ENCODE assay signal across 9 cellular contexts in genomic region chr10:133325392-133325760, GRCh38. TPM values are rescaled to one million over a fixed set of nuclear protein-coding genes. Genes with fewer than 3 reads are reported as not detected.
DNase-seq lines count a peak whose midpoint lies in the region; ATAC-seq and TF ChIP-seq lines count a peak whose summit lies in the region.
"Had no signal": no experiment of that assay in that cellular context is flagged by ENCODE, and none has a peak within 500 bp of the region (broad histone marks: within the 10 kb centered on the region; RNA-seq: fewer than 3 reads in every experiment).

No MANE protein-coding gene starts in this region.

- WGBS in esophagus muscularis mucosa = under 1% methylated on average over 35 of the region's 39 CpGs

- peak; percentile 25 for DNase-seq in D341Med (ENCODE audit: low spot score)
- no peak for DNase-seq in RWPE2 (ENCODE audit: low spot score)
- DNase-seq in esophagus muscularis mucosa (ENCODE audit: extremely low spot score) = no peak
- DNase-seq in progenitor cell of endocrine pancreas (ENCODE audit: low spot score, unreplicated experiment) = no peak
- no peak for DNase-seq in RPMI8226
- DNase-seq in amygdala (lab: John Stamatoyannopoulos, UW) = no peak
- no peak for DNase-seq in NCI-H226
- DNase-seq in globus pallidus (ENCODE audit: low spot score) = no peak

- H3K4me3 Mint-ChIP-seq in progenitor cell of endocrine pancreas (ENCODE audit: low read depth) = peak overlapping the region; percentile 59

- H3K4me1 ChIP-seq in RWPE2 (ENCODE audit: insufficient read depth, poor library complexity, severe bottlenecking) (no peaks in the 10 kb centered on the region), esophagus muscularis mucosa (peaks cover 22 to 40% (median 34%) of the 10 kb centered on the region in 4 donors)

- H3K36me3 ChIP-seq in RWPE2 (ENCODE audit: low read depth) (no peaks in the 10 kb centered on the region), esophagus muscularis mucosa (no peaks in the 10 kb centered on the region)
- H3K36me3 ChIP-seq: adrenal gland had no signal

- H3K27ac ChIP-seq in RWPE2 (ENCODE audit: poor library complexity, severe bottlenecking) (no peak overlapping the region), esophagus muscularis mucosa (replicated peaks in 1 of 4) (peak overlapping the region; percentile 11 to 62 (median 32))

- H3K9me3 Mint-ChIP-seq in progenitor cell of endocrine pancreas (ENCODE audit: low read depth) = no peaks in the 10 kb centered on the region

- H3K4me1 Mint-ChIP-seq in progenitor cell of endocrine pancreas (ENCODE audit: low read depth) = peaks cover 4% of the 10 kb centered on the region

- no peak for TF ChIP-seq EP300 in esophagus muscularis mucosa (IDR thresholded peaks at IDR 0.05)

- peaks cover 39% of the 10 kb centered on the region for H3K27me3 ChIP-seq in RWPE2 (ENCODE audit: insufficient read depth, poor library complexity, severe bottlenecking)
- H3K27me3 ChIP-seq in esophagus muscularis mucosa = peaks cover 9 to 74% (median 48%) of the 10 kb centered on the region in 4 donors

- H3K9me3 ChIP-seq in RWPE2 (ENCODE audit: severe bottlenecking) = no peaks in the 10 kb centered on the region
- no peaks in the 10 kb centered on the region for H3K9me3 ChIP-seq in esophagus muscularis mucosa
- H3K9me3 ChIP-seq: adrenal gland had no signal

- no peak for TF ChIP-seq CTCF in RWPE2 (IDR thresholded peaks at IDR 0.05; ENCODE audit: poor library complexity, severe bottlenecking)
- no peak for TF ChIP-seq CTCF in esophagus muscularis mucosa (IDR thresholded peaks at IDR 0.05)
- TF ChIP-seq CTCF in progenitor cell of endocrine pancreas (IDR thresholded peaks at IDR 0.05; ENCODE audit: unreplicated experiment) = no peak

- ATAC-seq in RWPE2 (ENCODE audit: low read depth) = no peak

- no peak overlapping the region for H3K27ac Mint-ChIP-seq in progenitor cell of endocrine pancreas

- intact Hi-C loops in esophagus muscularis mucosa (cut with DNase I) = loop anchor here (5.0 kb wide), 2 partner anchors 47 to 197 kb away; partner anchors contain the start of gene ECHS1

- H3K4me3 ChIP-seq in RWPE2 (ENCODE audit: severe bottlenecking) (peak overlapping the region; percentile 18), esophagus muscularis mucosa (peak overlapping the region; percentile 55 to 64 (median 57))

- no peaks in the 10 kb centered on the region for H3K36me3 Mint-ChIP-seq in progenitor cell of endocrine pancreas (ENCODE audit: insufficient read depth)

- no peak for TF ChIP-seq POLR2A in esophagus muscularis mucosa (IDR thresholded peaks at IDR 0.05; ENCODE audit: low read depth)

- peaks cover 49% of the 10 kb centered on the region for H3K27me3 Mint-ChIP-seq in progenitor cell of endocrine pancreas

RNA-seq across cellular contexts. Expression of gene CALY, which starts 11.3 kb away (rescaled TPM):
- total RNA-seq in esophagus muscularis mucosa (1 to 10 TPM; 1.6 to 3.6 (median 2.3) TPM), progenitor cell of endocrine pancreas (2.3 and 2.5 TPM in 2 replicates)

RNA-seq across cellular contexts. Expression of gene ZNF511, which starts 16.7 kb away (rescaled TPM):
- total RNA-seq in esophagus muscularis mucosa (10 to 100 TPM; 22.9 to 34.8 (median 33.0) TPM), progenitor cell of endocrine pancreas (54.2 and 56.8 TPM in 2 replicates)

RNA-seq across cellular contexts. Expression of gene TUBGCP2, which starts 16.7 kb away (rescaled TPM):
- total RNA-seq in esophagus muscularis mucosa = 10 to 100 TPM; 30.2 to 54.4 (median 39.0) TPM
- total RNA-seq in progenitor cell of endocrine pancreas = 63.2 and 77.0 TPM in 2 replicates

RNA-seq across cellular contexts. Expression of gene PRAP1, which starts 21.8 kb away (rescaled TPM):
- total RNA-seq in esophagus muscularis mucosa (not detected), progenitor cell of endocrine pancreas (0.62 TPM in 1 of 2 replicates, not detected in the other)

RNA-seq across cellular contexts. Expression of gene FUOM, which starts 32.4 kb away (rescaled TPM):
- total RNA-seq in esophagus muscularis mucosa (10 to 100 TPM in 2 of 4 donors, 1 to 10 TPM in 2; 7.9 to 12.2 (median 10.5) TPM), progenitor cell of endocrine pancreas (14.7 and 16.2 TPM in 2 replicates)
